ENCODE assay signal across 1 cellular context in the genomic region with DNA sequence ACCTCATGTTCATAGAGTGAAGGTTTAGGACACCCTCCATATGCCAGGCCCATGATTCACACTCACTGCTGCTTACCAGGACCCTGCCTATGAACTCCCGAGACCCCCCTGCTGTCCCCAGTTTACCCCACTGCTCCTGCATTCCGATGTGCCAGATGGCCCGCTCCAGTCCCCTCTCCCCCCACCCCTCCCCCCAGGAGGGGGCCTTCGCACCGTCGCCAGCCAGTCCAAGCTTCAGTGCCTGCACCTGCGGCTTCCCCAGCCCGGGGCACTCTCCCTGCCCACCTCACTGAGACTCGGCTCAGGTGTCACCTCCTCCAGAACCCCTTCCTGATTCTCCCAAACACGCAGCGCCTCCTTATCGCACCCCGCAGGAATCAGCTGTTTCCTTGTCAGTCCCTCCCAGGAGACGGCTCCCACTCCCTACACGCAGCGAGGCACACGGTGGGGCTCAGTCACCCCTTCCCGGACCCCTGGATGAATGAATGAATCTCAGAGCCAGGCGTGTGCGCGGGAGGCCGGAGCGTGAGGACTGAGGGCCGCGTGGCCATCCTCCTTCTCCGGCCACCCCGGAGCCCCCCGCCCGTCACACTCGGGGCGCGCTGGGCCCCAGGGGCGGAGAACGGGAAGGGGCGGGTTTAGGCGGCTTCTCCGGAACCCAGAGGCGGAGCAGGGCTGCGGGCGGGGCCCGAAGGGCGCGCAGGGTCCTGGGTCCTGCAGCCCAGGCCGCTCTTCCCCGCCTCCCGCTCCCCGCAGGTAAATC.
A peak's percentile ranks its signal among the peaks of the same experiment; 100 is the strongest.
TF ChIP-seq lines count a peak whose summit lies in the region.

No MANE protein-coding gene starts in this region.

TF ChIP-seq in HepG2, 621 proteins besides CTCF, POLR2A, EP300 and RAD21 (continued from another document and continues in another):
- TF ChIP-seq TAF15 (IDR thresholded peaks at IDR 0.05; ENCODE audit: low read depth, low read length, poor library complexity, severe bottlenecking) (no peak), SALL2 (CRISPR knock-in tag; IDR thresholded peaks at IDR 0.05) (0 out of 2 replicates have a peak, but pooled peaks have one; percentile 64), IRF2 (CRISPR knock-in tag; IDR thresholded peaks at IDR 0.05) (peak; percentile 21; the same call in 1 of the 2 replicates), ZNF383 (CRISPR knock-in tag; IDR thresholded peaks at IDR 0.05; ENCODE audit: borderline replicate concordance) (no peak), MEIS2 (CRISPR knock-in tag; IDR thresholded peaks at IDR 0.05) (peak; percentile 42; the same call in 1 of the 2 replicates), HDAC2 (CRISPR knock-in tag; IDR thresholded peaks at IDR 0.05) (peak; percentile 69), SYNCRIP (IDR thresholded peaks at IDR 0.05; ENCODE audit: insufficient read depth, low read depth, low read length) (no peak), ZNF552 (CRISPR knock-in tag; IDR thresholded peaks at IDR 0.05; ENCODE audit: borderline replicate concordance) (no peak), ZNF619 (CRISPR knock-in tag; IDR thresholded peaks at IDR 0.05) (no peak), ZNF292 (CRISPR knock-in tag; IDR thresholded peaks at IDR 0.05; ENCODE audit: borderline replicate concordance, low read depth) (no peak), SIN3A (IDR thresholded peaks at IDR 0.05; ENCODE audit: borderline replicate concordance, low read depth, low read length) (peak; percentile 78; the same call in 1 of the 2 replicates), ZNF431 (CRISPR knock-in tag; IDR thresholded peaks at IDR 0.05; ENCODE audit: borderline replicate concordance, low read depth) (no peak), TCF12 (IDR thresholded peaks at IDR 0.05) (no peak), TCF12 (CRISPR knock-in tag; IDR thresholded peaks at IDR 0.05) (peak; percentile 59; the same call in 1 of the 2 replicates), AGO2 (optimal IDR thresholded peaks at IDR 0.05; ENCODE audit: low read depth, low read length) (no peak), STAT5B (CRISPR knock-in tag; IDR thresholded peaks at IDR 0.05) (no peak), NCOA5 (CRISPR knock-in tag; IDR thresholded peaks at IDR 0.05) (no peak), GLI4 (CRISPR knock-in tag; IDR thresholded peaks at IDR 0.05; ENCODE audit: borderline replicate concordance) (peak; percentile 60; the same call in 1 of the 2 replicates), RBM22 (optimal IDR thresholded peaks at IDR 0.05; ENCODE audit: low read length) (no peak), SP5 (CRISPR knock-in tag; IDR thresholded peaks at IDR 0.05; ENCODE audit: borderline replicate concordance, low read depth) (peak; percentile 97), NFYB (CRISPR knock-in tag; IDR thresholded peaks at IDR 0.05) (no peak), HOXA5 (CRISPR knock-in tag; IDR thresholded peaks at IDR 0.05) (peak; percentile 41; the same call in 1 of the 2 replicates), ZFY (CRISPR knock-in tag; IDR thresholded peaks at IDR 0.05) (peak; percentile 56; the same call in 1 of the 2 replicates), ZNF224 (CRISPR knock-in tag; IDR thresholded peaks at IDR 0.05) (peak; percentile 39; the same call in 1 of the 2 replicates)
- TF ChIP-seq, protein P1, sequence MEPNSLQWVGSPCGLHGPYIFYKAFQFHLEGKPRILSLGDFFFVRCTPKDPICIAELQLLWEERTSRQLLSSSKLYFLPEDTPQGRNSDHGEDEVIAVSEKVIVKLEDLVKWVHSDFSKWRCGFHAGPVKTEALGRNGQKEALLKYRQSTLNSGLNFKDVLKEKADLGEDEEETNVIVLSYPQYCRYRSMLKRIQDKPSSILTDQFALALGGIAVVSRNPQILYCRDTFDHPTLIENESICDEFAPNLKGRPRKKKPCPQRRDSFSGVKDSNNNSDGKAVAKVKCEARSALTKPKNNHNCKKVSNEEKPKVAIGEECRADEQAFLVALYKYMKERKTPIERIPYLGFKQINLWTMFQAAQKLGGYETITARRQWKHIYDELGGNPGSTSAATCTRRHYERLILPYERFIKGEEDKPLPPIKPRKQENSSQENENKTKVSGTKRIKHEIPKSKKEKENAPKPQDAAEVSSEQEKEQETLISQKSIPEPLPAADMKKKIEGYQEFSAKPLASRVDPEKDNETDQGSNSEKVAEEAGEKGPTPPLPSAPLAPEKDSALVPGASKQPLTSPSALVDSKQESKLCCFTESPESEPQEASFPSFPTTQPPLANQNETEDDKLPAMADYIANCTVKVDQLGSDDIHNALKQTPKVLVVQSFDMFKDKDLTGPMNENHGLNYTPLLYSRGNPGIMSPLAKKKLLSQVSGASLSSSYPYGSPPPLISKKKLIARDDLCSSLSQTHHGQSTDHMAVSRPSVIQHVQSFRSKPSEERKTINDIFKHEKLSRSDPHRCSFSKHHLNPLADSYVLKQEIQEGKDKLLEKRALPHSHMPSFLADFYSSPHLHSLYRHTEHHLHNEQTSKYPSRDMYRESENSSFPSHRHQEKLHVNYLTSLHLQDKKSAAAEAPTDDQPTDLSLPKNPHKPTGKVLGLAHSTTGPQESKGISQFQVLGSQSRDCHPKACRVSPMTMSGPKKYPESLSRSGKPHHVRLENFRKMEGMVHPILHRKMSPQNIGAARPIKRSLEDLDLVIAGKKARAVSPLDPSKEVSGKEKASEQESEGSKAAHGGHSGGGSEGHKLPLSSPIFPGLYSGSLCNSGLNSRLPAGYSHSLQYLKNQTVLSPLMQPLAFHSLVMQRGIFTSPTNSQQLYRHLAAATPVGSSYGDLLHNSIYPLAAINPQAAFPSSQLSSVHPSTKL (CRISPR knock-in tag; IDR thresholded peaks at IDR 0.05): peak; percentile 35; the same call in 1 of the 2 replicates
- TF ChIP-seq, protein P2, sequence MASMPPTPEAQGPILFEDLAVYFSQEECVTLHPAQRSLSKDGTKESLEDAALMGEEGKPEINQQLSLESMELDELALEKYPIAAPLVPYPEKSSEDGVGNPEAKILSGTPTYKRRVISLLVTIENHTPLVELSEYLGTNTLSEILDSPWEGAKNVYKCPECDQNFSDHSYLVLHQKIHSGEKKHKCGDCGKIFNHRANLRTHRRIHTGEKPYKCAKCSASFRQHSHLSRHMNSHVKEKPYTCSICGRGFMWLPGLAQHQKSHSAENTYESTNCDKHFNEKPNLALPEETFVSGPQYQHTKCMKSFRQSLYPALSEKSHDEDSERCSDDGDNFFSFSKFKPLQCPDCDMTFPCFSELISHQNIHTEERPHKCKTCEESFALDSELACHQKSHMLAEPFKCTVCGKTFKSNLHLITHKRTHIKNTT (CRISPR knock-in tag; IDR thresholded peaks at IDR 0.05): no peak
- TF ChIP-seq, protein P3, sequence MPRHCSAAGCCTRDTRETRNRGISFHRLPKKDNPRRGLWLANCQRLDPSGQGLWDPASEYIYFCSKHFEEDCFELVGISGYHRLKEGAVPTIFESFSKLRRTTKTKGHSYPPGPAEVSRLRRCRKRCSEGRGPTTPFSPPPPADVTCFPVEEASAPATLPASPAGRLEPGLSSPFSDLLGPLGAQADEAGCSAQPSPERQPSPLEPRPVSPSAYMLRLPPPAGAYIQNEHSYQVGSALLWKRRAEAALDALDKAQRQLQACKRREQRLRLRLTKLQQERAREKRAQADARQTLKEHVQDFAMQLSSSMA (CRISPR knock-in tag; IDR thresholded peaks at IDR 0.05): peak; percentile 96
- TF ChIP-seq, protein P4, sequence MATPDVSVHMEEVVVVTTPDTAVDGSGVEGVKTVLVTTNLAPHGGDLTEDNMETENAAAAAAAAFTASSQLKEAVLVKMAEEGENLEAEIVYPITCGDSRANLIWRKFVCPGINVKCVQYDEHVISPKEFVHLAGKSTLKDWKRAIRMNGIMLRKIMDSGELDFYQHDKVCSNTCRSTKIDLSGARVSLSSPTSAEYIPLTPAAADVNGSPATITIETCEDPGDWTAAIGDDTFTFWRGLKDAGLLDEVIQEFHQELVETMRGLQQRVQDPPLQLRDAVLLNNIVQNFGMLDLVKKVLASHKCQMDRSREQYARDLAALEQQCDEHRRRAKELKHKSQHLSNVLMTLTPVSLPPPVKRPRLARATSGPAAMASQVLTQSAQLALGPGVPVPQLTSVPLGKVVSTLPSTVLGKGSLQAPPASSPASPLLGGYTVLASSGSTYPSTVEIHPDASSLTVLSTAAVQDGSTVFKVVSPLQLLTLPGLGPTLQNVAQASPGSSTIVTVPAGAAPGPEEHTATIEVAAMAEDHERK (CRISPR knock-in tag; IDR thresholded peaks at IDR 0.05; ENCODE audit: low read depth): no peak
- TF ChIP-seq, protein P5, sequence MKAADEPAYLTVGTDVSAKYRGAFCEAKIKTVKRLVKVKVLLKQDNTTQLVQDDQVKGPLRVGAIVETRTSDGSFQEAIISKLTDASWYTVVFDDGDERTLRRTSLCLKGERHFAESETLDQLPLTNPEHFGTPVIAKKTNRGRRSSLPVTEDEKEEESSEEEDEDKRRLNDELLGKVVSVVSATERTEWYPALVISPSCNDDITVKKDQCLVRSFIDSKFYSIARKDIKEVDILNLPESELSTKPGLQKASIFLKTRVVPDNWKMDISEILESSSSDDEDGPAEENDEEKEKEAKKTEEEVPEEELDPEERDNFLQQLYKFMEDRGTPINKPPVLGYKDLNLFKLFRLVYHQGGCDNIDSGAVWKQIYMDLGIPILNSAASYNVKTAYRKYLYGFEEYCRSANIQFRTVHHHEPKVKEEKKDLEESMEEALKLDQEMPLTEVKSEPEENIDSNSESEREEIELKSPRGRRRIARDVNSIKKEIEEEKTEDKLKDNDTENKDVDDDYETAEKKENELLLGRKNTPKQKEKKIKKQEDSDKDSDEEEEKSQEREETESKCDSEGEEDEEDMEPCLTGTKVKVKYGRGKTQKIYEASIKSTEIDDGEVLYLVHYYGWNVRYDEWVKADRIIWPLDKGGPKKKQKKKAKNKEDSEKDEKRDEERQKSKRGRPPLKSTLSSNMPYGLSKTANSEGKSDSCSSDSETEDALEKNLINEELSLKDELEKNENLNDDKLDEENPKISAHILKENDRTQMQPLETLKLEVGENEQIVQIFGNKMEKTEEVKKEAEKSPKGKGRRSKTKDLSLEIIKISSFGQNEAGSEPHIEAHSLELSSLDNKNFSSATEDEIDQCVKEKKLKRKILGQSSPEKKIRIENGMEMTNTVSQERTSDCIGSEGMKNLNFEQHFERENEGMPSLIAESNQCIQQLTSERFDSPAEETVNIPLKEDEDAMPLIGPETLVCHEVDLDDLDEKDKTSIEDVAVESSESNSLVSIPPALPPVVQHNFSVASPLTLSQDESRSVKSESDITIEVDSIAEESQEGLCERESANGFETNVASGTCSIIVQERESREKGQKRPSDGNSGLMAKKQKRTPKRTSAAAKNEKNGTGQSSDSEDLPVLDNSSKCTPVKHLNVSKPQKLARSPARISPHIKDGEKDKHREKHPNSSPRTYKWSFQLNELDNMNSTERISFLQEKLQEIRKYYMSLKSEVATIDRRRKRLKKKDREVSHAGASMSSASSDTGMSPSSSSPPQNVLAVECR (CRISPR knock-in tag; IDR thresholded peaks at IDR 0.05; ENCODE audit: borderline replicate concordance): peak; percentile 74
- TF ChIP-seq, protein P6, sequence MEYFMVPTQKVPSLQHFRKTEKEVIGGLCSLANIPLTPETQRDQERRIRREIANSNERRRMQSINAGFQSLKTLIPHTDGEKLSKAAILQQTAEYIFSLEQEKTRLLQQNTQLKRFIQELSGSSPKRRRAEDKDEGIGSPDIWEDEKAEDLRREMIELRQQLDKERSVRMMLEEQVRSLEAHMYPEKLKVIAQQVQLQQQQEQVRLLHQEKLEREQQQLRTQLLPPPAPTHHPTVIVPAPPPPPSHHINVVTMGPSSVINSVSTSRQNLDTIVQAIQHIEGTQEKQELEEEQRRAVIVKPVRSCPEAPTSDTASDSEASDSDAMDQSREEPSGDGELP (IDR thresholded peaks at IDR 0.05; ENCODE audit: borderline replicate concordance, low read depth): peak; percentile 81; the same call in 1 of the 2 replicates
- TF ChIP-seq, protein P7, sequence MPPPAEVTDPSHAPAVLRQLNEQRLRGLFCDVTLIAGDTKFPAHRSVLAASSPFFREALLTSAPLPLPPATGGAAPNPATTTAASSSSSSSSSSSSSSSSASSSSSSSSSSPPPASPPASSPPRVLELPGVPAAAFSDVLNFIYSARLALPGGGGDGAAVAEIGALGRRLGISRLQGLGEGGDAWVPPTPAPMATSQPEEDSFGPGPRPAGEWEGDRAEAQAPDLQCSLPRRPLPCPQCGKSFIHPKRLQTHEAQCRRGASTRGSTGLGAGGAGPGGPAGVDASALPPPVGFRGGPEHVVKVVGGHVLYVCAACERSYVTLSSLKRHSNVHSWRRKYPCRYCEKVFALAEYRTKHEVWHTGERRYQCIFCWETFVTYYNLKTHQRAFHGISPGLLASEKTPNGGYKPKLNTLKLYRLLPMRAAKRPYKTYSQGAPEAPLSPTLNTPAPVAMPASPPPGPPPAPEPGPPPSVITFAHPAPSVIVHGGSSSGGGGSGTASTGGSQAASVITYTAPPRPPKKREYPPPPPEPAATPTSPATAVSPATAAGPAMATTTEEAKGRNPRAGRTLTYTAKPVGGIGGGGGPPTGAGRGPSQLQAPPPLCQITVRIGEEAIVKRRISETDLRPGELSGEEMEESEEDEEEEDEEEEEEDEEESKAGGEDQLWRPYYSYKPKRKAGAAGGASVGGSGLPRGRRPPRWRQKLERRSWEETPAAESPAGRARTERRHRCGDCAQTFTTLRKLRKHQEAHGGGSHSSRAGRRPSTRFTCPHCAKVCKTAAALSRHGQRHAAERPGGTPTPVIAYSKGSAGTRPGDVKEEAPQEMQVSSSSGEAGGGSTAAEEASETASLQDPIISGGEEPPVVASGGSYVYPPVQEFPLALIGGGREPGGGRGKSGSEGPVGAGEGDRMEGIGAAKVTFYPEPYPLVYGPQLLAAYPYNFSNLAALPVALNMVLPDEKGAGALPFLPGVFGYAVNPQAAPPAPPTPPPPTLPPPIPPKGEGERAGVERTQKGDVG (CRISPR knock-in tag; IDR thresholded peaks at IDR 0.05; ENCODE audit: borderline replicate concordance): 0 out of 2 replicates have a peak, but pooled peaks have one; percentile 22
- TF ChIP-seq, protein P8, sequence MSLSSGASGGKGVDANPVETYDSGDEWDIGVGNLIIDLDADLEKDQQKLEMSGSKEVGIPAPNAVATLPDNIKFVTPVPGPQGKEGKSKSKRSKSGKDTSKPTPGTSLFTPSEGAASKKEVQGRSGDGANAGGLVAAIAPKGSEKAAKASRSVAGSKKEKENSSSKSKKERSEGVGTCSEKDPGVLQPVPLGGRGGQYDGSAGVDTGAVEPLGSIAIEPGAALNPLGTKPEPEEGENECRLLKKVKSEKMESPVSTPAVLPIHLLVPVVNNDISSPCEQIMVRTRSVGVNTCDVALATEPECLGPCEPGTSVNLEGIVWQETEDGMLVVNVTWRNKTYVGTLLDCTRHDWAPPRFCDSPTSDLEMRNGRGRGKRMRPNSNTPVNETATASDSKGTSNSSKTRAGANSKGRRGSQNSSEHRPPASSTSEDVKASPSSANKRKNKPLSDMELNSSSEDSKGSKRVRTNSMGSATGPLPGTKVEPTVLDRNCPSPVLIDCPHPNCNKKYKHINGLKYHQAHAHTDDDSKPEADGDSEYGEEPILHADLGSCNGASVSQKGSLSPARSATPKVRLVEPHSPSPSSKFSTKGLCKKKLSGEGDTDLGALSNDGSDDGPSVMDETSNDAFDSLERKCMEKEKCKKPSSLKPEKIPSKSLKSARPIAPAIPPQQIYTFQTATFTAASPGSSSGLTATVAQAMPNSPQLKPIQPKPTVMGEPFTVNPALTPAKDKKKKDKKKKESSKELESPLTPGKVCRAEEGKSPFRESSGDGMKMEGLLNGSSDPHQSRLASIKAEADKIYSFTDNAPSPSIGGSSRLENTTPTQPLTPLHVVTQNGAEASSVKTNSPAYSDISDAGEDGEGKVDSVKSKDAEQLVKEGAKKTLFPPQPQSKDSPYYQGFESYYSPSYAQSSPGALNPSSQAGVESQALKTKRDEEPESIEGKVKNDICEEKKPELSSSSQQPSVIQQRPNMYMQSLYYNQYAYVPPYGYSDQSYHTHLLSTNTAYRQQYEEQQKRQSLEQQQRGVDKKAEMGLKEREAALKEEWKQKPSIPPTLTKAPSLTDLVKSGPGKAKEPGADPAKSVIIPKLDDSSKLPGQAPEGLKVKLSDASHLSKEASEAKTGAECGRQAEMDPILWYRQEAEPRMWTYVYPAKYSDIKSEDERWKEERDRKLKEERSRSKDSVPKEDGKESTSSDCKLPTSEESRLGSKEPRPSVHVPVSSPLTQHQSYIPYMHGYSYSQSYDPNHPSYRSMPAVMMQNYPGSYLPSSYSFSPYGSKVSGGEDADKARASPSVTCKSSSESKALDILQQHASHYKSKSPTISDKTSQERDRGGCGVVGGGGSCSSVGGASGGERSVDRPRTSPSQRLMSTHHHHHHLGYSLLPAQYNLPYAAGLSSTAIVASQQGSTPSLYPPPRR (CRISPR knock-in tag; IDR thresholded peaks at IDR 0.05; ENCODE audit: borderline replicate concordance): peak; percentile 38; the same call in 1 of the 2 replicates
